In genomic region chr18:8991131-8991530, GRCh38 we compare ENCODE assay signal across 27 cellular contexts.
DNase-seq lines count a peak whose midpoint lies in the region; ATAC-seq and TF ChIP-seq lines count a peak whose summit lies in the region.
"Had no signal": no experiment of that assay in that cellular context is flagged by ENCODE, and none has a peak within 500 bp of the region (broad histone marks: within the 10 kb centered on the region; RNA-seq: fewer than 3 reads in every experiment).

No MANE protein-coding gene starts in this region.

- H3K4me1 ChIP-seq in breast epithelium: no peaks in the 10 kb centered on the region
- peaks cover 30% of the 10 kb centered on the region for H3K4me1 ChIP-seq in mammary epithelial cell (ENCODE audit: insufficient read depth, low read length)
- peaks cover 38% of the 10 kb centered on the region for H3K4me1 ChIP-seq in adipocyte (ENCODE audit: control insufficient read depth, insufficient read depth, low read length)
- no peaks in the 10 kb centered on the region for H3K4me1 ChIP-seq in smooth muscle cell (ENCODE audit: low read depth)
- H3K4me1 ChIP-seq in gastroesophageal sphincter: no peaks in the 10 kb centered on the region
- H3K4me1 ChIP-seq: lower lobe of right lung, prostate gland had no signal

- no peaks in the 10 kb centered on the region for H3K36me3 Mint-ChIP-seq in glutamatergic neuron (ENCODE audit: unreplicated experiment)
- H3K36me3 Mint-ChIP-seq: activated naive CD4-positive, alpha-beta T cell treated with anti-CD3 and anti-CD28 coated beads, Interleukin-2, amount 50 U/mL, for 24 hours had no signal

- in situ Hi-C loops in mammary epithelial cell (cut with MboI; ENCODE audit: low sequenced_read_pairs in 2 of 2): no loop called here

- H3K9ac ChIP-seq in mammary epithelial cell (ENCODE audit: insufficient read depth, low read length): no peak overlapping the region
- H3K9ac ChIP-seq in adipocyte (ENCODE audit: low read length): peak overlapping the region; percentile 58
- no peak overlapping the region for H3K9ac ChIP-seq in smooth muscle cell (ENCODE audit: low read depth)

- H4K20me1 ChIP-seq in mammary epithelial cell (ENCODE audit: insufficient read depth, low read length) (no peaks in the 10 kb centered on the region), smooth muscle cell (ENCODE audit: low read depth) (no peaks in the 10 kb centered on the region)

- H3K79me2 ChIP-seq in mammary epithelial cell (ENCODE audit: insufficient read depth, low read length) (no peaks in the 10 kb centered on the region), smooth muscle cell (ENCODE audit: low read depth) (no peaks in the 10 kb centered on the region)

- TF ChIP-seq POLR2A in breast epithelium (IDR thresholded peaks at IDR 0.05) (no peak), gastroesophageal sphincter (IDR thresholded peaks at IDR 0.05) (no peak)

- no peak overlapping the region for H3K4me2 ChIP-seq in mammary epithelial cell (ENCODE audit: insufficient read depth, low read depth, low read length)
- H3K4me2 ChIP-seq in smooth muscle cell: no peak overlapping the region

- H3K36me3 ChIP-seq in breast epithelium (no peaks in the 10 kb centered on the region), mammary epithelial cell (ENCODE audit: insufficient read depth, low read length) (no peaks in the 10 kb centered on the region), adipocyte (ENCODE audit: control insufficient read depth, insufficient read depth, low read length, severe bottlenecking) (no peaks in the 10 kb centered on the region), smooth muscle cell (ENCODE audit: low read depth) (no peaks in the 10 kb centered on the region), gastroesophageal sphincter (no peaks in the 10 kb centered on the region)
- H3K36me3 ChIP-seq: lower lobe of right lung, prostate gland, stomach, tibial artery had no signal

- peaks cover 2% of the 10 kb centered on the region for H3K9me3 Mint-ChIP-seq in glutamatergic neuron (ENCODE audit: unreplicated experiment)
- H3K9me3 Mint-ChIP-seq: activated naive CD4-positive, alpha-beta T cell treated with anti-CD3 and anti-CD28 coated beads, Interleukin-2, amount 50 U/mL, for 24 hours; activated T-helper 2 cell treated with anti-CD3 and anti-CD28 coated beads, Interferon-gamma antibody, Interleukin-2, Interleukin-4, amounts not matched to agents 10 μg/mL and 5 μg/mL and 100 μg/mL, durations not matched to agents 14 hours and 24 hours and 36 hours; dendritic cell treated with granulocyte-macrophage colony-stimulating factor and Interleukin-4, amounts not matched to agents 40 ng/mL and 50 ng/mL, for 4 days; T-helper 1 cell treated with Interleukin-12 subunit alpha and Interleukin-12 subunit beta and Interleukin-4 antibody, amounts not matched to agents 30 μg/mL and 1 μg/mL, for 36 hours had no signal

- TF ChIP-seq CTCF in breast epithelium (IDR thresholded peaks at IDR 0.05) (no peak), mammary epithelial cell (conservative IDR thresholded peaks at IDR 0.05 in 1 of 2, IDR thresholded peaks at IDR 0.05 in 1 of 2; ENCODE audit: extremely low read depth in 1 of 2, insufficient read depth in 1 of 2, low read depth in 1 of 2, low read length in 2 of 2) (no peak), glutamatergic neuron (IDR thresholded peaks at IDR 0.05; ENCODE audit: partially characterized antibody, unreplicated experiment) (no peak), smooth muscle cell (IDR thresholded peaks at IDR 0.05; ENCODE audit: borderline replicate concordance, insufficient read depth, poor library complexity, severe bottlenecking) (no peak), gastroesophageal sphincter (IDR thresholded peaks at IDR 0.05) (no peak)

- CTCF ChIA-PET in mammary epithelial cell (lab: Charles Lee; ENCODE audit: low non-redundant PET): no interaction called here

- H3K4me3 ChIP-seq in breast epithelium (no peak overlapping the region), mammary epithelial cell (replicated peaks in 1 of 3; ENCODE audit: insufficient read depth in 1 of 3, low read depth in 2 of 3, low read length in 3 of 3) (no peak overlapping the region), adipocyte (ENCODE audit: low read length) (no peak overlapping the region), smooth muscle cell (no peak overlapping the region), gastroesophageal sphincter (no peak overlapping the region)
- H3K4me3 ChIP-seq: lower lobe of right lung, prostate gland, SK-N-MC, stomach, tibial artery had no signal

- intact Hi-C loops in breast epithelium (cut with DNase I; ENCODE audit: low total_unique reads) (no loop called here), mammary epithelial cell (cut with micrococcal nuclease) (no loop called here), sciatic nerve (cut with DNase I) (no loop called here)

- H2AFZ ChIP-seq in mammary epithelial cell (ENCODE audit: low read depth, low read length) (no peak overlapping the region), smooth muscle cell (ENCODE audit: low read depth) (peak overlapping the region; percentile 5)

- peaks cover 9% of the 10 kb centered on the region for H3K4me1 Mint-ChIP-seq in glutamatergic neuron (ENCODE audit: low read depth, unreplicated experiment)
- H3K4me1 Mint-ChIP-seq: activated naive CD4-positive, alpha-beta T cell treated with anti-CD3 and anti-CD28 coated beads, Interleukin-2, amount 50 U/mL, for 24 hours had no signal

- TF ChIP-seq EP300 in gastroesophageal sphincter (IDR thresholded peaks at IDR 0.05): no peak

- 96% methylated on average over 2 of the region's 2 CpGs for WGBS in mammary epithelial cell (ENCODE audit: low coverage, missing lambda C conversion rate)
- WGBS in smooth muscle cell (ENCODE audit: low lambda C conversion rate): 47% methylated on average over 2 of the region's 2 CpGs
- 62% methylated on average over 2 of the region's 2 CpGs; no CpG with 5 or more reads in 1 of the 2 donors for WGBS in gastroesophageal sphincter (ENCODE audit: low coverage in 1 of 2), 2 donors

- no peak for DNase-seq in breast epithelium (ENCODE audit: low spot score in 2 of 2)
- no peak for DNase-seq in mammary epithelial cell
- DNase-seq in adipocyte (ENCODE audit: low read depth): peak; percentile 60
- no peak for DNase-seq in glutamatergic neuron
- no peak for DNase-seq in smooth muscle cell (lab: John Stamatoyannopoulos, UW; ENCODE audit: unreplicated experiment)
- DNase-seq in sciatic nerve (ENCODE audit: low spot score): no peak
- DNase-seq: activated CD8-positive, alpha-beta T cell treated with anti-CD3 and anti-CD28 coated beads, Interleukin-2, amount 10 ng/mL, durations not matched to agents 7 days and 5 days; aorta; COR-L47; kidney glomerular epithelial cell; lower lobe of right lung; NCI-H446; OCI-M1; small intestine; stimulated activated CD4-positive, alpha-beta T cell treated with anti-CD3 and anti-CD28 coated beads, Interleukin-1b, Interleukin-23, amount 100 ng/mL, for 48 hours; tibial artery had no signal

- H3K27ac ChIP-seq in breast epithelium (peak overlapping the region; percentile 54 to 55), mammary epithelial cell (ENCODE audit: insufficient read depth, low read depth, low read length) (no peak overlapping the region), smooth muscle cell (ENCODE audit: low read depth) (no peak overlapping the region), gastroesophageal sphincter (no peak overlapping the region)
- H3K27ac ChIP-seq: 22Rv1, HL-60, lower lobe of right lung, prostate gland, SK-N-MC, tibial artery had no signal

- H3K9me3 ChIP-seq in breast epithelium (no peaks in the 10 kb centered on the region), mammary epithelial cell (replicated peaks; ENCODE audit: insufficient read depth, low read length) (no peaks in the 10 kb centered on the region), adipocyte (ENCODE audit: control insufficient read depth, low read length) (no peaks in the 10 kb centered on the region), smooth muscle cell (replicated peaks; ENCODE audit: low read depth) (no peaks in the 10 kb centered on the region), gastroesophageal sphincter (no peaks in the 10 kb centered on the region)
- H3K9me3 ChIP-seq: lower lobe of right lung, prostate gland, stomach, tibial artery had no signal

- H3K27ac Mint-ChIP-seq in glutamatergic neuron (ENCODE audit: unreplicated experiment): peak overlapping the region; percentile 53
- H3K27ac Mint-ChIP-seq: activated CD8-positive, alpha-beta T cell treated with anti-CD3 and anti-CD28 coated beads, Interleukin-2, amount 10 ng/mL, durations not matched to agents 7 days and 5 days; activated naive CD4-positive, alpha-beta T cell treated with anti-CD3 and anti-CD28 coated beads, Interleukin-2, amount 50 U/mL, for 24 hours; activated T-helper 2 cell treated with anti-CD3 and anti-CD28 coated beads, Interferon-gamma antibody, Interleukin-2, Interleukin-4, amounts not matched to agents 10 μg/mL and 5 μg/mL and 100 μg/mL, durations not matched to agents 14 hours and 24 hours and 36 hours; dendritic cell treated with granulocyte-macrophage colony-stimulating factor and Interleukin-4, amounts not matched to agents 40 ng/mL and 50 ng/mL, for 4 days; T-helper 1 cell treated with Interleukin-12 subunit alpha and Interleukin-12 subunit beta and Interleukin-4 antibody, amounts not matched to agents 30 μg/mL and 1 μg/mL, for 36 hours had no signal

- H3K27me3 Mint-ChIP-seq in glutamatergic neuron (ENCODE audit: unreplicated experiment): no peaks in the 10 kb centered on the region
- H3K27me3 Mint-ChIP-seq: dendritic cell treated with granulocyte-macrophage colony-stimulating factor and Interleukin-4, amounts not matched to agents 40 ng/mL and 50 ng/mL, for 4 days had no signal

- no TSS peak for BruUV-seq in mammary epithelial cell (replicated peaks; lab: Mats Ljungman, UMichigan)

- no peak overlapping the region for H3K4me3 Mint-ChIP-seq in glutamatergic neuron (ENCODE audit: unreplicated experiment)
- H3K4me3 Mint-ChIP-seq: activated CD8-positive, alpha-beta T cell treated with anti-CD3 and anti-CD28 coated beads, Interleukin-2, amount 10 ng/mL, durations not matched to agents 7 days and 5 days; activated naive CD4-positive, alpha-beta T cell treated with anti-CD3 and anti-CD28 coated beads, Interleukin-2, amount 50 U/mL, for 24 hours; dendritic cell treated with granulocyte-macrophage colony-stimulating factor and Interleukin-4, amounts not matched to agents 40 ng/mL and 50 ng/mL, for 4 days; T-helper 1 cell treated with Interleukin-12 subunit alpha and Interleukin-12 subunit beta and Interleukin-4 antibody, amounts not matched to agents 30 μg/mL and 1 μg/mL, for 36 hours had no signal

- no peaks in the 10 kb centered on the region for H3K27me3 ChIP-seq in breast epithelium
- no peaks in the 10 kb centered on the region for H3K27me3 ChIP-seq in mammary epithelial cell (ENCODE audit: insufficient read depth, low read length)
- H3K27me3 ChIP-seq in adipocyte (replicated peaks; ENCODE audit: control insufficient read depth, insufficient read depth, low read length): no peaks in the 10 kb centered on the region
- no peaks in the 10 kb centered on the region for H3K27me3 ChIP-seq in smooth muscle cell (ENCODE audit: low read depth)
- H3K27me3 ChIP-seq in gastroesophageal sphincter: no peaks in the 10 kb centered on the region
- H3K27me3 ChIP-seq: stomach, tibial artery had no signal

- ATAC-seq in gastroesophageal sphincter (no peak), GM19397 (IDR thresholded peaks at IDR 0.05; ENCODE audit: unreplicated experiment) (no peak), sciatic nerve (no peak)
- ATAC-seq: activated CD8-positive, alpha-beta T cell treated with anti-CD3 and anti-CD28 coated beads, Interleukin-2, amount 10 ng/mL, durations not matched to agents 7 days and 5 days had no signal

- H3F3A ChIP-seq in smooth muscle cell (ENCODE audit: low read depth): no peaks in the 10 kb centered on the region

- dilution Hi-C loops in mammary epithelial cell (cut with HindIII; ENCODE audit: low sequenced_read_pairs): loop anchor here (25.0 kb wide), 1 partner anchor 304 kb away; no protein-coding TSS in a partner anchor

Comparison
In these comparisons a context has a peak if more than half of its experiments do, and no peak if none do; other contexts are left out.
1. H3K27ac ChIP-seq: peak in breast epithelium (2 of 2); none in mammary epithelial cell (single experiment), smooth muscle cell (single experiment) and gastroesophageal sphincter (0 of 4).